Comparison of ENCODE assay signal across 3 cellular contexts in genomic region chr1:211241071-211241470, GRCh38.
"Had no signal": no experiment of that assay in that cellular context is flagged by ENCODE, and none has a peak within 500 bp of the region (broad histone marks: within the 10 kb centered on the region; RNA-seq: fewer than 3 reads in every experiment).

No MANE protein-coding gene starts in this region.

- H3K4me3 ChIP-seq: GM12878 had no signal

- DNase-seq: GDM1, GF-D8 had no signal

- ATAC-seq: GM12878 had no signal
